Comparison of ENCODE assay signal across 22 cellular contexts in the genomic region with DNA sequence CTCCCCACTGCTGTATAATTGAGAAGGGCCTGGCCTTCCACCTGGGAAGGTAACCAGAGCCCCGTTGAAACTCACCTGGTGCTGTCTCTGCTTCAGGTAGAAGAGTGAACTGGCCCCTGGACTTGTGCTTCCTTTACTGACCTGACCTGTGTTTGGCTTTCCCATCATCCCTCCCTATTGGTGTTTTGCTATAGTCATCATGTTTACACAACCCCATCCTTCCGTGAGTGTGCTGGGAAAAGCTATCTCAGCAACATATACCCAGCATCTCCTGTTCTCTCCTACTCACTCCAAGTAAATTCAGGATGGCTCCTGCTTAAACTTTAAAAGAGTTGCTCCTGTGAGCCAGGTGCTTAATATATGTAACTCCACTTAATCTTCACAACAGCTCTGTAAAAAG.
"Had no signal": no experiment of that assay in that cellular context is flagged by ENCODE, and none has a peak within 500 bp of the region (broad histone marks: within the 10 kb centered on the region; RNA-seq: fewer than 3 reads in every experiment).

No MANE protein-coding gene starts in this region.

- H3K27me3 ChIP-seq: brain microvascular endothelial cell, esophagus squamous epithelium, gastroesophageal sphincter, heart right ventricle had no signal

- H3K27ac ChIP-seq: brain microvascular endothelial cell, dorsolateral prefrontal cortex, esophagus squamous epithelium, gastroesophageal sphincter, heart right ventricle, left ventricle myocardium inferior had no signal

- H3K9me3 ChIP-seq: esophagus squamous epithelium, gastroesophageal sphincter, heart right ventricle, left ventricle myocardium inferior had no signal

- H3K36me3 ChIP-seq: brain microvascular endothelial cell, esophagus squamous epithelium, gastroesophageal sphincter, heart right ventricle, left ventricle myocardium inferior had no signal

- ATAC-seq: activated naive CD4-positive, alpha-beta T cell treated with anti-CD3 and anti-CD28 coated beads, Interleukin-2, amount 50 U/mL, for 72 hours; effector memory CD8-positive, alpha-beta T cell; gastroesophageal sphincter; heart right ventricle; stimulated activated naive B cell treated with anti-CD40 and anti-IgM and Interleukin-4, amounts not matched to agents 10 μg/mL and 1 μg/mL and 100 μg/mL, for 72 hours had no signal

- FAIRE-seq: colon had no signal

- H3K4me1 ChIP-seq: esophagus squamous epithelium, heart right ventricle, left ventricle myocardium inferior had no signal

- H3K4me3 ChIP-seq: dorsolateral prefrontal cortex, esophagus squamous epithelium, gastroesophageal sphincter, heart right ventricle, left ventricle myocardium inferior had no signal

- DNase-seq: activated CD4-positive, alpha-beta T cell treated with anti-CD3 and anti-CD28 coated beads for 1 hour; activated gamma-delta T cell treated with Interleukin-2 at 50 U/mL for 16 hours; activated T-cell treated with anti-CD3 and anti-CD28 coated beads, Interleukin-2, amount 50 U/mL, for 1 hour; aorta; brain microvascular endothelial cell; central memory CD4-positive, alpha-beta T cell; dorsolateral prefrontal cortex; effector memory CD8-positive, alpha-beta T cell; esophagus squamous epithelium; heart right ventricle; kidney glomerular epithelial cell; left ventricle myocardium inferior; mammary epithelial cell; midbrain; natural killer cell; stimulated activated CD4-positive, alpha-beta T cell treated with anti-CD3 and anti-CD28 coated beads, Interleukin-2, amount 100 ng/mL, for 48 hours; stimulated activated CD8-positive, alpha-beta memory T cell treated with anti-CD3 and anti-CD28 coated beads, Interleukin-4, amount 100 ng/mL, for 48 hours; stimulated activated naive B cell treated with anti-CD40 and anti-IgM and Interleukin-4, amounts not matched to agents 10 μg/mL and 1 μg/mL and 100 μg/mL, for 72 hours; T-helper 9 cell had no signal
